Comparison of ENCODE assay signal across 27 cellular contexts in the genomic region with DNA sequence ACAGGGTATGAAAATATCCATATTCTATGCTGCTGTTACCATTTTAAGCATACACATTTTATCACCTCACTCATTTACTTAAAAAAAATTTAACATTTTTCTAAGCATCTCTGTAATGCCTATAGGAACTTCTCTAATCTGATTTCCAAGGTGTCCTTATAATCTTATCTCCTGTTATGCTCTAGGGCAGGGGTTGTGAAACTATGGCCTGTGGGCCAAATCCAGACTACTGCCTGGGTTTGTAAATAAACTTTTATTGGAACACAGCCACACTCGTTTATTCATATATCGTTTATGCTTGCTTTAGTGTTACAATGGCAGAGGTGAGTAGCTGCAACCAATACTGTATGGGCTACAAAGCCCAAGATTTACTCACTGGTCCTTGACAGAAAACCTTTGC.
"Had no signal": no experiment of that assay in that cellular context is flagged by ENCODE, and none has a peak within 500 bp of the region (broad histone marks: within the 10 kb centered on the region; RNA-seq: fewer than 3 reads in every experiment).

No MANE protein-coding gene starts in this region.

- H3K4me3 ChIP-seq: coronary artery, dorsolateral prefrontal cortex, gastroesophageal sphincter, heart right ventricle had no signal

- H3K27me3 ChIP-seq: brain microvascular endothelial cell, dorsolateral prefrontal cortex, gastroesophageal sphincter, heart right ventricle had no signal

- DNase-seq: activated CD4-positive, alpha-beta memory T cell treated with anti-CD3 and anti-CD28 coated beads, Interleukin-2, amount 10 ng/mL, durations not matched to agents 7 days and 5 days; activated CD4-positive, alpha-beta T cell treated with anti-CD3 and anti-CD28 coated beads for 36 hours; activated CD4-positive, alpha-beta T cell treated with anti-CD3 and anti-CD28 coated beads, Interleukin-2, amount 10 ng/mL, durations not matched to agents 7 days and 5 days; activated CD4-positive, alpha-beta T cell treated with anti-CD3 and anti-CD28 coated beads, Interleukin-2, amount 50 U/mL, for 4 hours; activated CD4-positive, CD25-positive, alpha-beta regulatory T cell; activated CD4-positive, CD25-positive, alpha-beta regulatory T cell treated with anti-CD3 and anti-CD28 coated beads, Interleukin-2, amount 50 U/mL, for 72 hours; activated CD8-positive, alpha-beta memory T cell treated with anti-CD3 and anti-CD28 coated beads, Interleukin-2, amount 50 U/mL, for 48 hours; activated gamma-delta T cell treated with Interleukin-2 at 50 U/mL for 16 hours; activated naive CD4-positive, alpha-beta T cell treated with anti-CD3 and anti-CD28 coated beads, Interleukin-2, amount 50 U/mL, for 16 hours; activated naive CD4-positive, alpha-beta T cell treated with Interleukin-2 at 50 U/mL for 16 hours; activated T-cell treated with anti-CD3 and anti-CD28 coated beads for 4 hours; activated T-cell treated with anti-CD3 and anti-CD28 coated beads, Interleukin-2, amount 50 U/mL, for 24 hours; activated T-cell treated with anti-CD3 and anti-CD28 coated beads, Interleukin-2, amount 50 U/mL, for 72 hours; amniotic stem cell; anterior cingulate cortex; brain microvascular endothelial cell; dorsolateral prefrontal cortex; effector memory CD4-positive, alpha-beta T cell; endodermal cell; foreskin melanocyte; heart right ventricle; T-helper 2 cell had no signal

- H3K27ac ChIP-seq: brain microvascular endothelial cell, coronary artery, gastroesophageal sphincter, heart right ventricle had no signal

- H3K4me1 ChIP-seq: gastroesophageal sphincter had no signal

- H3K36me3 ChIP-seq: brain microvascular endothelial cell, gastroesophageal sphincter had no signal

- ATAC-seq: activated CD4-positive, alpha-beta T cell treated with anti-CD3 and anti-CD28 coated beads for 36 hours; activated T-cell treated with anti-CD3 and anti-CD28 coated beads, Interleukin-2, amount 50 U/mL, for 72 hours; esophagus mucosa; gastroesophageal sphincter; heart right ventricle had no signal

- H3K9me3 ChIP-seq: gastroesophageal sphincter, heart right ventricle had no signal

- FAIRE-seq: astrocyte, bronchial epithelial cell had no signal
